Comparison of ENCODE assay signal across 15 cellular contexts in the genomic region with DNA sequence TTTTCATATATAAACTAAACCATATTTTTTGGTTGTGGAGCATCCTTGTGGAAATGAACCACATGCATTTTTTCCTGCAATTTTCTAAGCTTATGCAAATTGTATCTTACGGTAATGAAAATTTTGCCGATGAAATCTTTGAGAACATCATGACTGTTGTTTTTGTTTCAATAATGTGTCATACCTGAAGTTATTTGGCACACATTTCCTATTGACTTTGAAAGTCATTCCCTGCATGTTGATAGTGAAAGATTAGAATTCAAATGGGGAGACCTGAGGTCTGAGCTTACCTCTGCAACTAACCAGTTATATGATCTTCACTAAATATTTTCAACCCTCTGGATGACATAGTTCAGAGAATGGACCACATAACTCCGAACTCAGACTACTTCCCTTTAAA.
DNase-seq lines count a peak whose midpoint lies in the region; ATAC-seq and TF ChIP-seq lines count a peak whose summit lies in the region.
"Had no signal": no experiment of that assay in that cellular context is flagged by ENCODE, and none has a peak within 500 bp of the region (broad histone marks: within the 10 kb centered on the region; RNA-seq: fewer than 3 reads in every experiment).

No MANE protein-coding gene starts in this region.

- H3K27ac Mint-ChIP-seq in HFFc6: peak overlapping the region; percentile 68
- H3K27ac Mint-ChIP-seq: CD14-positive monocyte had no signal

- H3K4me1 ChIP-seq in RWPE2 (ENCODE audit: insufficient read depth, poor library complexity, severe bottlenecking) (no peaks in the 10 kb centered on the region), mucosa of descending colon (ENCODE audit: low read depth) (no peaks in the 10 kb centered on the region)

- H3K9me3 ChIP-seq in RWPE2 (ENCODE audit: severe bottlenecking): no peaks in the 10 kb centered on the region
- H3K9me3 ChIP-seq in mucosa of descending colon: no peaks in the 10 kb centered on the region

- peaks cover 87% of the 10 kb centered on the region for H3K4me1 Mint-ChIP-seq in HFFc6 (ENCODE audit: low read depth)
- H3K4me1 Mint-ChIP-seq: CD14-positive monocyte had no signal

- no peak for TF ChIP-seq CTCF in HFFc6 (IDR thresholded peaks at IDR 0.05)
- no peak for TF ChIP-seq CTCF in RWPE2 (IDR thresholded peaks at IDR 0.05; ENCODE audit: poor library complexity, severe bottlenecking)
- no peak for TF ChIP-seq CTCF in choroid plexus epithelial cell (conservative IDR thresholded peaks at IDR 0.05; ENCODE audit: low read depth, low read length)
- TF ChIP-seq CTCF in mucosa of descending colon (IDR thresholded peaks at IDR 0.05): no peak

- H3K4me3 ChIP-seq in RWPE2 (ENCODE audit: severe bottlenecking) (no peak overlapping the region), choroid plexus epithelial cell (ENCODE audit: low read depth, low read length) (no peak overlapping the region), mucosa of descending colon (no peak overlapping the region)
- H3K4me3 ChIP-seq: PC-9 had no signal

- H3K27me3 Mint-ChIP-seq in HFFc6 (ENCODE audit: insufficient read depth): no peaks in the 10 kb centered on the region

- no peaks in the 10 kb centered on the region for H3K9me3 Mint-ChIP-seq in HFFc6

- H3K36me3 Mint-ChIP-seq in HFFc6 (ENCODE audit: low read depth): peaks cover 42% of the 10 kb centered on the region
- H3K36me3 Mint-ChIP-seq: CD14-positive monocyte had no signal

- intact Hi-C loops in mucosa of descending colon (cut with DNase I, micrococcal nuclease): no loop called here

- H3K36me3 ChIP-seq in RWPE2 (ENCODE audit: low read depth): no peaks in the 10 kb centered on the region
- H3K36me3 ChIP-seq in mucosa of descending colon (ENCODE audit: low read depth): no peaks in the 10 kb centered on the region

- no peaks in the 10 kb centered on the region for H3K27me3 ChIP-seq in RWPE2 (ENCODE audit: insufficient read depth, poor library complexity, severe bottlenecking)

- peak; percentile 34 for DNase-seq in HFFc6
- no peak for DNase-seq in RWPE2 (ENCODE audit: low spot score)
- peak; percentile 44 for DNase-seq in choroid plexus epithelial cell (ENCODE audit: low read depth)
- DNase-seq in NCI-H748 (lab: John Stamatoyannopoulos, UW; ENCODE audit: unreplicated experiment): no peak
- no peak for DNase-seq in mucosa of descending colon
- no peak for DNase-seq in SHP77 (lab: John Stamatoyannopoulos, UW)
- DNase-seq: DND-41, GF-D8, H7, NCI-H1694 treated with DMSO at 0.1 percent for 48 hours, NCI-H510A, PC-9 had no signal

- no peak overlapping the region for H3K27ac ChIP-seq in RWPE2 (ENCODE audit: poor library complexity, severe bottlenecking)
- H3K27ac ChIP-seq: PC-9, RWPE1 had no signal

- peak overlapping the region; percentile 56 for H3K4me3 Mint-ChIP-seq in HFFc6
- H3K4me3 Mint-ChIP-seq: CD14-positive monocyte had no signal

- peak; percentile 38; the same call in 1 of the 3 replicates for ATAC-seq in RWPE2 (ENCODE audit: low read depth)
- no peak for ATAC-seq in SK-N-SH treated with all-trans-retinoic acid at 6 μM for 48 hours
- ATAC-seq in mucosa of descending colon: no peak

TF ChIP-seq in SK-N-SH treated with all-trans-retinoic acid at 6 μM for 48 hours, 23 proteins besides CTCF, POLR2A, EP300 and RAD21:
- TF ChIP-seq RARB (CRISPR knock-in tag; IDR thresholded peaks at IDR 0.05) (no peak), OSR1 (CRISPR knock-in tag; IDR thresholded peaks at IDR 0.05) (no peak), CSDC2 (CRISPR knock-in tag; IDR thresholded peaks at IDR 0.05) (no peak), ARNTL (CRISPR knock-in tag; IDR thresholded peaks at IDR 0.05; ENCODE audit: borderline replicate concordance, low read depth) (no peak), SNAI2 (CRISPR knock-in tag; IDR thresholded peaks at IDR 0.05) (no peak), ESRRG (CRISPR knock-in tag; IDR thresholded peaks at IDR 0.05) (no peak), ZNF8 (CRISPR knock-in tag; IDR thresholded peaks at IDR 0.05) (no peak), ZFP30 (CRISPR knock-in tag; IDR thresholded peaks at IDR 0.05) (no peak), GLIS3 (CRISPR knock-in tag; IDR thresholded peaks at IDR 0.05) (no peak), PPARA (CRISPR knock-in tag; IDR thresholded peaks at IDR 0.05; ENCODE audit: borderline replicate concordance) (no peak), ZC3H10 (CRISPR knock-in tag; IDR thresholded peaks at IDR 0.05) (no peak)
- TF ChIP-seq, protein P1, sequence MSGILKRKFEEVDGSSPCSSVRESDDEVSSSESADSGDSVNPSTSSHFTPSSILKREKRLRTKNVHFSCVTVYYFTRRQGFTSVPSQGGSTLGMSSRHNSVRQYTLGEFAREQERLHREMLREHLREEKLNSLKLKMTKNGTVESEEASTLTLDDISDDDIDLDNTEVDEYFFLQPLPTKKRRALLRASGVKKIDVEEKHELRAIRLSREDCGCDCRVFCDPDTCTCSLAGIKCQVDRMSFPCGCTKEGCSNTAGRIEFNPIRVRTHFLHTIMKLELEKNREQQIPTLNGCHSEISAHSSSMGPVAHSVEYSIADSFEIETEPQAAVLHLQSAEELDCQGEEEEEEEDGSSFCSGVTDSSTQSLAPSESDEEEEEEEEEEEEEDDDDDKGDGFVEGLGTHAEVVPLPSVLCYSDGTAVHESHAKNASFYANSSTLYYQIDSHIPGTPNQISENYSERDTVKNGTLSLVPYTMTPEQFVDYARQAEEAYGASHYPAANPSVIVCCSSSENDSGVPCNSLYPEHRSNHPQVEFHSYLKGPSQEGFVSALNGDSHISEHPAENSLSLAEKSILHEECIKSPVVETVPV (CRISPR knock-in tag; IDR thresholded peaks at IDR 0.05): no peak
- TF ChIP-seq, protein P2, sequence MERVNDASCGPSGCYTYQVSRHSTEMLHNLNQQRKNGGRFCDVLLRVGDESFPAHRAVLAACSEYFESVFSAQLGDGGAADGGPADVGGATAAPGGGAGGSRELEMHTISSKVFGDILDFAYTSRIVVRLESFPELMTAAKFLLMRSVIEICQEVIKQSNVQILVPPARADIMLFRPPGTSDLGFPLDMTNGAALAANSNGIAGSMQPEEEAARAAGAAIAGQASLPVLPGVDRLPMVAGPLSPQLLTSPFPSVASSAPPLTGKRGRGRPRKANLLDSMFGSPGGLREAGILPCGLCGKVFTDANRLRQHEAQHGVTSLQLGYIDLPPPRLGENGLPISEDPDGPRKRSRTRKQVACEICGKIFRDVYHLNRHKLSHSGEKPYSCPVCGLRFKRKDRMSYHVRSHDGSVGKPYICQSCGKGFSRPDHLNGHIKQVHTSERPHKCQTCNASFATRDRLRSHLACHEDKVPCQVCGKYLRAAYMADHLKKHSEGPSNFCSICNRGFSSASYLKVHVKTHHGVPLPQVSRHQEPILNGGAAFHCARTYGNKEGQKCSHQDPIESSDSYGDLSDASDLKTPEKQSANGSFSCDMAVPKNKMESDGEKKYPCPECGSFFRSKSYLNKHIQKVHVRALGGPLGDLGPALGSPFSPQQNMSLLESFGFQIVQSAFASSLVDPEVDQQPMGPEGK (CRISPR knock-in tag; IDR thresholded peaks at IDR 0.05; ENCODE audit: borderline replicate concordance): no peak
- TF ChIP-seq, protein P3, sequence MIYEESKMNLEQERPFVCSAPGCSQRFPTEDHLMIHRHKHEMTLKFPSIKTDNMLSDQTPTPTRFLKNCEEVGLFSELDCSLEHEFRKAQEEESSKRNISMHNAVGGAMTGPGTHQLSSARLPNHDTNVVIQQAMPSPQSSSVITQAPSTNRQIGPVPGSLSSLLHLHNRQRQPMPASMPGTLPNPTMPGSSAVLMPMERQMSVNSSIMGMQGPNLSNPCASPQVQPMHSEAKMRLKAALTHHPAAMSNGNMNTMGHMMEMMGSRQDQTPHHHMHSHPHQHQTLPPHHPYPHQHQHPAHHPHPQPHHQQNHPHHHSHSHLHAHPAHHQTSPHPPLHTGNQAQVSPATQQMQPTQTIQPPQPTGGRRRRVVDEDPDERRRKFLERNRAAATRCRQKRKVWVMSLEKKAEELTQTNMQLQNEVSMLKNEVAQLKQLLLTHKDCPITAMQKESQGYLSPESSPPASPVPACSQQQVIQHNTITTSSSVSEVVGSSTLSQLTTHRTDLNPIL (CRISPR knock-in tag; IDR thresholded peaks at IDR 0.05; ENCODE audit: low read depth): no peak
- TF ChIP-seq, protein P4, sequence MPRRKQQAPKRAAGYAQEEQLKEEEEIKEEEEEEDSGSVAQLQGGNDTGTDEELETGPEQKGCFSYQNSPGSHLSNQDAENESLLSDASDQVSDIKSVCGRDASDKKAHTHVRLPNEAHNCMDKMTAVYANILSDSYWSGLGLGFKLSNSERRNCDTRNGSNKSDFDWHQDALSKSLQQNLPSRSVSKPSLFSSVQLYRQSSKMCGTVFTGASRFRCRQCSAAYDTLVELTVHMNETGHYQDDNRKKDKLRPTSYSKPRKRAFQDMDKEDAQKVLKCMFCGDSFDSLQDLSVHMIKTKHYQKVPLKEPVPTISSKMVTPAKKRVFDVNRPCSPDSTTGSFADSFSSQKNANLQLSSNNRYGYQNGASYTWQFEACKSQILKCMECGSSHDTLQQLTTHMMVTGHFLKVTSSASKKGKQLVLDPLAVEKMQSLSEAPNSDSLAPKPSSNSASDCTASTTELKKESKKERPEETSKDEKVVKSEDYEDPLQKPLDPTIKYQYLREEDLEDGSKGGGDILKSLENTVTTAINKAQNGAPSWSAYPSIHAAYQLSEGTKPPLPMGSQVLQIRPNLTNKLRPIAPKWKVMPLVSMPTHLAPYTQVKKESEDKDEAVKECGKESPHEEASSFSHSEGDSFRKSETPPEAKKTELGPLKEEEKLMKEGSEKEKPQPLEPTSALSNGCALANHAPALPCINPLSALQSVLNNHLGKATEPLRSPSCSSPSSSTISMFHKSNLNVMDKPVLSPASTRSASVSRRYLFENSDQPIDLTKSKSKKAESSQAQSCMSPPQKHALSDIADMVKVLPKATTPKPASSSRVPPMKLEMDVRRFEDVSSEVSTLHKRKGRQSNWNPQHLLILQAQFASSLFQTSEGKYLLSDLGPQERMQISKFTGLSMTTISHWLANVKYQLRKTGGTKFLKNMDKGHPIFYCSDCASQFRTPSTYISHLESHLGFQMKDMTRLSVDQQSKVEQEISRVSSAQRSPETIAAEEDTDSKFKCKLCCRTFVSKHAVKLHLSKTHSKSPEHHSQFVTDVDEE (CRISPR knock-in tag; IDR thresholded peaks at IDR 0.05): no peak

Comparison
In these comparisons a context has a peak if more than half of its experiments do, and no peak if none do; other contexts are left out.
1. DNase-seq: peak in HFFc6 (single experiment) and choroid plexus epithelial cell (single experiment); none in RWPE2 (single experiment), NCI-H748 (single experiment), mucosa of descending colon (0 of 3) and SHP77 (0 of 2).